In genomic region chr14:36655963-36656768, GRCh38 we compare ENCODE assay signal across 8 cellular contexts. TPM values are rescaled to one million over a fixed set of nuclear protein-coding genes. Genes with fewer than 3 reads are reported as not detected.
DNase-seq lines count a peak whose midpoint lies in the region; ATAC-seq and TF ChIP-seq lines count a peak whose summit lies in the region.

No MANE protein-coding gene starts in this region.

- no peak overlapping the region for H3K4me3 ChIP-seq in Panc1 (ENCODE audit: low read depth in 2 of 2, low read length in 2 of 2)
- H3K4me3 ChIP-seq in fibroblast of the aortic adventitia (ENCODE audit: low read depth, low read length): no peak overlapping the region
- no peak overlapping the region for H3K4me3 ChIP-seq in SJCRH30

- intact Hi-C loops in Panc1 (cut with micrococcal nuclease; ENCODE audit: unreplicated experiment): no loop called here

- H3K27ac ChIP-seq in Panc1 (ENCODE audit: low read length) (no peak overlapping the region), SJCRH30 (no peak overlapping the region)

- H3K9me3 ChIP-seq in Panc1 (ENCODE audit: control insufficient read depth, insufficient read depth, low read depth, low read length) (no peaks in the 10 kb centered on the region), SJCRH30 (replicated peaks) (no peaks in the 10 kb centered on the region)

- no TSS peak for BruUV-seq in Panc1 (replicated peaks; lab: Mats Ljungman, UMichigan)

- in situ Hi-C loops in Panc1 (cut with HindIII; ENCODE audit: low pct_unique_long_range_greater_than_20kb, low sequenced_read_pairs): no loop called here

- H3K27me3 ChIP-seq in Panc1 (ENCODE audit: control insufficient read depth, insufficient read depth, low read length): no peaks in the 10 kb centered on the region; the same call in 1 of the 2 replicates
- no peaks in the 10 kb centered on the region for H3K27me3 ChIP-seq in SJCRH30

- H3K4me1 ChIP-seq in Panc1 (ENCODE audit: control insufficient read depth, insufficient read depth, low read length) (no peaks in the 10 kb centered on the region), SJCRH30 (no peaks in the 10 kb centered on the region)

- H3K36me3 ChIP-seq in Panc1 (ENCODE audit: control insufficient read depth, insufficient read depth, low read length) (no peaks in the 10 kb centered on the region), SJCRH30 (no peaks in the 10 kb centered on the region)

- ATAC-seq in Panc1: no peak
- no peak for ATAC-seq in omental fat pad (ENCODE audit: low FRiP score)

- POLR2A ChIA-PET in Panc1 (lab: Charles Lee): no interaction called here

- peak; percentile 50 for DNase-seq in stimulated activated CD4-positive, alpha-beta T cell treated with anti-CD3 and anti-CD28 coated beads, Interleukin-15, amount 100 ng/mL, for 24 hours
- DNase-seq in stimulated activated CD4-positive, alpha-beta T cell treated with anti-CD3 and anti-CD28 coated beads, Interleukin-4, amount 100 ng/mL, for 4 hours: no peak
- DNase-seq in Panc1 (ENCODE audit: low read depth, low spot score): no peak
- no peak for DNase-seq in fibroblast of the aortic adventitia (ENCODE audit: low read depth)
- peak; percentile 62 for DNase-seq in stimulated activated CD8-positive, alpha-beta memory T cell treated with anti-CD3 and anti-CD28 coated beads, Interleukin-4, amount 100 ng/mL, for 48 hours
- no peak for DNase-seq in SJCRH30
- DNase-seq in omental fat pad (ENCODE audit: low spot score): no peak
- no peak for DNase-seq in NCI-H2029 treated with DMSO at 0.1 percent for 48 hours (lab: John Stamatoyannopoulos, UW)

- CTCF ChIA-PET in Panc1 (lab: Charles Lee): no interaction called here

- TF ChIP-seq CTCF in Panc1 (IDR thresholded peaks at IDR 0.05) (peak; percentile 61), fibroblast of the aortic adventitia (IDR thresholded peaks at IDR 0.05; ENCODE audit: insufficient read depth, low read length) (peak; percentile 14), omental fat pad (IDR thresholded peaks at IDR 0.05) (no peak)

RNA-seq across cellular contexts. Expression of gene PAX9, which starts 5.5 kb away (rescaled TPM):
- total RNA-seq in Panc1 (2021; ENCODE audit: unreplicated experiment) (0.82 TPM), fibroblast of the aortic adventitia (ENCODE audit: low replicate concordance) (0.18 TPM in 1 of 2 replicates, not detected in the other), omental fat pad (not detected)
- 1.8 TPM for polyA plus RNA-seq in Panc1 (2012; ENCODE audit: insufficient read length)
- total RNA-seq in SJCRH30 (2014; rRNA removed; shearing (Covaris generic)): not detected in 2 replicates

Comparison
In these comparisons a context has a peak if more than half of its experiments do, and no peak if none do; other contexts are left out.
1. DNase-seq: peak in stimulated activated CD4-positive, alpha-beta T cell treated with anti-CD3 and anti-CD28 coated beads, Interleukin-15, amount 100 ng/mL, for 24 hours (single experiment) and stimulated activated CD8-positive, alpha-beta memory T cell treated with anti-CD3 and anti-CD28 coated beads, Interleukin-4, amount 100 ng/mL, for 48 hours (single experiment); none in stimulated activated CD4-positive, alpha-beta T cell treated with anti-CD3 and anti-CD28 coated beads, Interleukin-4, amount 100 ng/mL, for 4 hours (0 of 2), Panc1 (single experiment), fibroblast of the aortic adventitia (single experiment), SJCRH30 (0 of 2), omental fat pad (single experiment) and NCI-H2029 treated with DMSO at 0.1 percent for 48 hours (single experiment).
2. CTCF ChIP-seq: peak in Panc1 (single experiment) and fibroblast of the aortic adventitia (single experiment); none in omental fat pad (0 of 3).